1 cellular context compared by ENCODE assay signal in the genomic region with DNA sequence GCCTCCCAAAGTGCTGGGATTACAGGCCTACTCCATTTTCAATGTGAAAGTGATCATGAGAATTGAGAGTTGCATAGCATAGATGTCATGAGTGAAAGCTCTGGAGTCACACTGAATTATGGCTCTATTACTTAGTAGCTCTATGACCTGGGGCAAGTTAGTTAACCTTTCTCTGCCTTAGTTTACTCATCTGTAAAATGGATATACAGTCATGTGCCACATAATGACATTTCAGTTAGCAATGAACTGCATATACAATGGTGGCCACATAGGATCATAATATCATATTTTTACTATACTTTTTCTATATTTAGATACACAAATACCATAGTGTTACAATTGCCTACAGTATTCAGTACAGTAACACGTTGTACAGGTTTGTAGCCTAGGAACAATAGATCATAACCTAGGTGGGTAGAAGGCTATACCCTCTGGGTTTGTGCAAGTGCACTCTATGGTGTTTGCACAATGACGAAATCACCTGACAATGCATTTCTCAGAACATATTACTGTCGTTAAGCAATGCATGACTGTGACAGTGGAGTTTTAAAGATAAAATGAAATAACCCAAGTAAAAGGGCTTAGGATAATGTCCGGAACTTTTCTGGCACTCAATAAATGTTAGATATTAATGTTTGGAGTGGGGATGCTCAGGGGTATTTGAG.
TF ChIP-seq lines count a peak whose summit lies in the region.

No MANE protein-coding gene starts in this region.

TF ChIP-seq in HepG2, 621 proteins besides CTCF, POLR2A, EP300 and RAD21 (continued from another document):
- TF ChIP-seq, protein P1, sequence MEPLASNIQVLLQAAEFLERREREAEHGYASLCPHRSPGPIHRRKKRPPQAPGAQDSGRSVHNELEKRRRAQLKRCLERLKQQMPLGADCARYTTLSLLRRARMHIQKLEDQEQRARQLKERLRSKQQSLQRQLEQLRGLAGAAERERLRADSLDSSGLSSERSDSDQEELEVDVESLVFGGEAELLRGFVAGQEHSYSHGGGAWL (CRISPR knock-in tag; IDR thresholded peaks at IDR 0.05), result no peak
- TF ChIP-seq PCBP2 (optimal IDR thresholded peaks at IDR 0.05; ENCODE audit: low read depth, low read length, poor library complexity, severe bottlenecking) (no peak), CCAR2 (optimal IDR thresholded peaks at IDR 0.05; ENCODE audit: low read depth, low read length) (no peak), CHCHD3 (CRISPR knock-in tag; IDR thresholded peaks at IDR 0.05) (no peak), SMAD3 (CRISPR knock-in tag; IDR thresholded peaks at IDR 0.05) (no peak), NFYB (CRISPR knock-in tag; IDR thresholded peaks at IDR 0.05) (no peak), FOSL2 (CRISPR knock-in tag; IDR thresholded peaks at IDR 0.05) (peak; percentile 60; the same call in 1 of the 2 replicates), ZNF136 (CRISPR knock-in tag; IDR thresholded peaks at IDR 0.05; ENCODE audit: low read depth) (no peak), ERF (CRISPR knock-in tag; IDR thresholded peaks at IDR 0.05) (0 out of 2 replicates have a peak, but pooled peaks have one; percentile 21), RFXANK (CRISPR knock-in tag; IDR thresholded peaks at IDR 0.05) (no peak), MAFF (IDR thresholded peaks at IDR 0.05; ENCODE audit: low read depth, low read length) (peak; percentile 94), JUND (CRISPR knock-in tag; IDR thresholded peaks at IDR 0.05) (peak; percentile 30; the same call in 1 of the 2 replicates), RXRB (CRISPR knock-in tag; IDR thresholded peaks at IDR 0.05; ENCODE audit: borderline replicate concordance) (0 out of 2 replicates have a peak, but pooled peaks have one; percentile 13), ATF7-NPFF (CRISPR knock-in tag; IDR thresholded peaks at IDR 0.05; ENCODE audit: low read depth) (no peak), MAX (IDR thresholded peaks at IDR 0.05) (no peak), HNRNPL (IDR thresholded peaks at IDR 0.05; ENCODE audit: low read depth, low read length) (no peak), ZNF33A (CRISPR knock-in tag; IDR thresholded peaks at IDR 0.05; ENCODE audit: borderline replicate concordance) (no peak), HDAC2 (CRISPR knock-in tag; IDR thresholded peaks at IDR 0.05) (no peak), ZNF644 (CRISPR knock-in tag; IDR thresholded peaks at IDR 0.05; ENCODE audit: low read depth) (0 out of 2 replicates have a peak, but pooled peaks have one; percentile 18), SP2 (CRISPR knock-in tag; IDR thresholded peaks at IDR 0.05) (no peak), SRF (IDR thresholded peaks at IDR 0.05; ENCODE audit: low read depth, low read length) (no peak), HHEX (CRISPR knock-in tag; IDR thresholded peaks at IDR 0.05) (no peak), ZBTB2 (CRISPR knock-in tag; IDR thresholded peaks at IDR 0.05; ENCODE audit: low read depth) (no peak)
- TF ChIP-seq, protein P2, sequence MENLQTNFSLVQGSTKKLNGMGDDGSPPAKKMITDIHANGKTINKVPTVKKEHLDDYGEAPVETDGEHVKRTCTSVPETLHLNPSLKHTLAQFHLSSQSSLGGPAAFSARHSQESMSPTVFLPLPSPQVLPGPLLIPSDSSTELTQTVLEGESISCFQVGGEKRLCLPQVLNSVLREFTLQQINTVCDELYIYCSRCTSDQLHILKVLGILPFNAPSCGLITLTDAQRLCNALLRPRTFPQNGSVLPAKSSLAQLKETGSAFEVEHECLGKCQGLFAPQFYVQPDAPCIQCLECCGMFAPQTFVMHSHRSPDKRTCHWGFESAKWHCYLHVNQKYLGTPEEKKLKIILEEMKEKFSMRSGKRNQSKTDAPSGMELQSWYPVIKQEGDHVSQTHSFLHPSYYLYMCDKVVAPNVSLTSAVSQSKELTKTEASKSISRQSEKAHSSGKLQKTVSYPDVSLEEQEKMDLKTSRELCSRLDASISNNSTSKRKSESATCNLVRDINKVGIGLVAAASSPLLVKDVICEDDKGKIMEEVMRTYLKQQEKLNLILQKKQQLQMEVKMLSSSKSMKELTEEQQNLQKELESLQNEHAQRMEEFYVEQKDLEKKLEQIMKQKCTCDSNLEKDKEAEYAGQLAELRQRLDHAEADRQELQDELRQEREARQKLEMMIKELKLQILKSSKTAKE (CRISPR knock-in tag; IDR thresholded peaks at IDR 0.05; ENCODE audit: borderline replicate concordance), result no peak
- TF ChIP-seq, protein P3, sequence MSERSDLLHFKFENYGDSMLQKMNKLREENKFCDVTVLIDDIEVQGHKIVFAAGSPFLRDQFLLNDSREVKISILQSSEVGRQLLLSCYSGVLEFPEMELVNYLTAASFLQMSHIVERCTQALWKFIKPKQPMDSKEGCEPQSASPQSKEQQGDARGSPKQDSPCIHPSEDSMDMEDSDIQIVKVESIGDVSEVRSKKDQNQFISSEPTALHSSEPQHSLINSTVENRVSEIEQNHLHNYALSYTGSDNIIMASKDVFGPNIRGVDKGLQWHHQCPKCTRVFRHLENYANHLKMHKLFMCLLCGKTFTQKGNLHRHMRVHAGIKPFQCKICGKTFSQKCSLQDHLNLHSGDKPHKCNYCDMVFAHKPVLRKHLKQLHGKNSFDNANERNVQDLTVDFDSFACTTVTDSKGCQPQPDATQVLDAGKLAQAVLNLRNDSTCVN (CRISPR knock-in tag; IDR thresholded peaks at IDR 0.05; ENCODE audit: borderline replicate concordance), result no peak
